In the genomic region with DNA sequence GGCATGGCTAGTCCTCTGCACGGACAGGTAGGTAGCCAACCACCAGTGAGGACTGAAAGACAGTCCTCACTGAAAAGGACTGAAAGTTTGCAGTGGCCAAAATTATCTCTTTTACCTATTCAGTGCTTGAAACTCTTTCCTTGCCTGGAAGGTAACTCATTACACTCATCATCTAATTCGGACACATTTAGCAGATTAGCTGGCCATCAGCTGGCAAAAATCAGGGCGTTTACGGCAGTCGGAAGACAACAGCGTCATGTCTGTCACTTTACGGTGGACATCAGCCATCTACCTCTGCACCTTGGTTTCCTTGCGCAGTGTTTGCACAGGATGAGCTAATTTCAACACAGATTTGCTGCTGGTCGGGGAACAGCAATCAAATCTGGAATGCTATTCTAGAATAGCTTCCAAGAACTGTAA, we compare ENCODE assay signal across 8 cellular contexts. TPM values are rescaled to one million over a fixed set of nuclear protein-coding genes. Genes with fewer than 3 reads are reported as not detected.
A peak's percentile ranks its signal among the peaks of the same experiment; 100 is the strongest.
DNase-seq lines count a peak whose midpoint lies in the region; ATAC-seq and TF ChIP-seq lines count a peak whose summit lies in the region.

No MANE protein-coding gene starts in this region.

- peak overlapping the region; percentile 100 for H2AFZ ChIP-seq in SU-DHL-6 (ENCODE audit: low read depth, low read length, severe bottlenecking)

- H3K4me2 ChIP-seq in SU-DHL-6 (ENCODE audit: low read depth, low read length, poor library complexity, severe bottlenecking): peak overlapping the region; percentile 94

- intact Hi-C loops in lower leg skin (cut with DNase I; ENCODE audit: low total_unique reads): no loop called here

- peak overlapping the region; percentile 86 for H3K4me3 ChIP-seq in SU-DHL-6 (ENCODE audit: insufficient read depth, low read length, poor library complexity, severe bottlenecking)
- peak overlapping the region; percentile 98 for H3K4me3 ChIP-seq in choroid plexus epithelial cell (ENCODE audit: low read depth, low read length)
- H3K4me3 ChIP-seq in lower leg skin (ENCODE audit: low read depth, poor library complexity, severe bottlenecking): peak overlapping the region; percentile 92
- peak overlapping the region; percentile 83 to 97 (median 90) for H3K4me3 ChIP-seq in subcutaneous abdominal adipose tissue (ENCODE audit: low read depth in 1 of 5, low read length in 5 of 5)

- no peaks in the 10 kb centered on the region for H3K36me3 ChIP-seq in SU-DHL-6 (ENCODE audit: low read length)
- H3K36me3 ChIP-seq in subcutaneous abdominal adipose tissue (ENCODE audit: control insufficient read depth in 5 of 5, insufficient read depth in 5 of 5, low read length in 5 of 5): no peaks in the 10 kb centered on the region

- no peaks in the 10 kb centered on the region for H3K9me2 ChIP-seq in SU-DHL-6 (replicated peaks; ENCODE audit: insufficient read depth, low read length)

- H3K27ac ChIP-seq in SU-DHL-6 (ENCODE audit: low read depth, low read length): peak overlapping the region; percentile 39
- H3K27ac ChIP-seq in subcutaneous abdominal adipose tissue (ENCODE audit: low read depth, low read length): peak overlapping the region; percentile 98

- peaks cover 4 to 31% (median 24%) of the 10 kb centered on the region in 5 donors for H3K4me1 ChIP-seq in subcutaneous abdominal adipose tissue (ENCODE audit: control insufficient read depth in 5 of 5, insufficient read depth in 5 of 5, low read length in 5 of 5)

- H3K9ac ChIP-seq in SU-DHL-6 (ENCODE audit: low read length): peak overlapping the region; percentile 84
- H3K9ac ChIP-seq in subcutaneous abdominal adipose tissue (ENCODE audit: low read length in 5 of 5): peak overlapping the region; percentile 81 to 96 (median 92)

- H4K20me1 ChIP-seq in SU-DHL-6 (ENCODE audit: low read depth, low read length): peaks cover 4% of the 10 kb centered on the region; the same call in 1 of the 2 replicates

- no peaks in the 10 kb centered on the region for H3F3A ChIP-seq in SU-DHL-6 (ENCODE audit: insufficient read depth)

- H3K9me3 ChIP-seq in SU-DHL-6 (ENCODE audit: insufficient read depth, low read length) (no peaks in the 10 kb centered on the region), subcutaneous abdominal adipose tissue (ENCODE audit: control insufficient read depth in 5 of 5, low read length in 5 of 5) (no peaks in the 10 kb centered on the region)

- TF ChIP-seq POLR2A in lower leg skin (IDR thresholded peaks at IDR 0.05): no peak

- peaks cover 54% of the 10 kb centered on the region for H3K79me2 ChIP-seq in SU-DHL-6 (ENCODE audit: insufficient read depth, low read length)

- DNase-seq in NCI-H345 (lab: John Stamatoyannopoulos, UW): peak; percentile 47
- DNase-seq in NCI-H345 treated with DMSO at 0.1 percent for 48 hours (lab: John Stamatoyannopoulos, UW; ENCODE audit: unreplicated experiment): no peak
- peak; percentile 20 for DNase-seq in HuH-7.5 (ENCODE audit: low spot score)
- DNase-seq in choroid plexus epithelial cell (ENCODE audit: low read depth): no peak
- no peak for DNase-seq in lower leg skin (ENCODE audit: low spot score in 2 of 2)

- WGBS in lower leg skin, 2 donors: 0 to 2% methylated on average over 9 of the region's 9 CpGs

- peak; percentile 27 for ATAC-seq in GM21717 (IDR thresholded peaks at IDR 0.05; ENCODE audit: unreplicated experiment)

- no peak for TF ChIP-seq CTCF in SU-DHL-6 (IDR thresholded peaks at IDR 0.05; ENCODE audit: insufficient read depth, low read length, poor library complexity, severe bottlenecking)
- no peak for TF ChIP-seq CTCF in choroid plexus epithelial cell (conservative IDR thresholded peaks at IDR 0.05; ENCODE audit: low read depth, low read length)
- no peak for TF ChIP-seq CTCF in lower leg skin (IDR thresholded peaks at IDR 0.05)

- no peaks in the 10 kb centered on the region for H3K27me3 ChIP-seq in SU-DHL-6 (ENCODE audit: low read length)
- H3K27me3 ChIP-seq in subcutaneous abdominal adipose tissue (ENCODE audit: control insufficient read depth in 5 of 5, insufficient read depth in 4 of 5, low read length in 5 of 5): no peaks in the 10 kb centered on the region

RNA-seq across cellular contexts. Expression of a gene that starts 0.7 kb away (rescaled TPM):
- 100 to 1,000 TPM in 2 of 4 donors, 10 to 100 TPM in 2; 73.7 to 104 (median 98.8) TPM for total RNA-seq in lower leg skin

RNA-seq across cellular contexts. Expression of a gene that starts 20.2 kb away (rescaled TPM):
- total RNA-seq in lower leg skin: 1 to 10 TPM in 2 of 4 donors, under 1 TPM in 2; 0.38 to 2.2 (median 0.86) TPM

RNA-seq across cellular contexts. Expression of a gene that starts 54.5 kb away (rescaled TPM):
- total RNA-seq in lower leg skin: 1 to 10 TPM in 3 of 4 donors, under 1 TPM in 1; 0.94 to 7.0 (median 1.8) TPM

Comparison
In these comparisons a context has a peak if more than half of its experiments do, and no peak if none do; other contexts are left out.
1. DNase-seq: peak in NCI-H345 (single experiment) and HuH-7.5 (single experiment); none in NCI-H345 treated with DMSO at 0.1 percent for 48 hours (single experiment), choroid plexus epithelial cell (single experiment) and lower leg skin (0 of 2).
2. Peak in every context shown above with its lines, with median percentiles within 50 percentile points of each other: H3K4me3 ChIP-seq.